8 cellular contexts compared by ENCODE assay signal in genomic region chr2:37005118-37005868, GRCh38. TPM values are rescaled to one million over a fixed set of nuclear protein-coding genes. Genes with fewer than 3 reads are reported as not detected.
DNase-seq lines count a peak whose midpoint lies in the region; ATAC-seq, FAIRE-seq and TF ChIP-seq lines count a peak whose summit lies in the region.

No MANE protein-coding gene starts in this region.

- dilution Hi-C loops in endothelial cell of umbilical vein (cut with MboI; ENCODE audit: extremely low pct_ligation_motif_present, low sequenced_read_pairs) = no loop called here

- POLR2A ChIA-PET in PC-3 (lab: Charles Lee; ENCODE audit: unreplicated experiment) = no interaction called here
- POLR2A ChIA-PET in endothelial cell of umbilical vein (lab: Charles Lee) = no interaction called here

- FAIRE-seq in endothelial cell of umbilical vein (lab: Jason Lieb, UNC) = peak; percentile 78

- CTCF ChIA-PET in PC-3 (lab: Charles Lee) = no interaction called here
- CTCF ChIA-PET in endothelial cell of umbilical vein (lab: Charles Lee) = no interaction called here

- H3K4me3 ChIP-seq in PC-3 (ENCODE audit: low read length) = no peak overlapping the region
- H3K4me3 ChIP-seq in endothelial cell of umbilical vein (replicated peaks in 1 of 3; ENCODE audit: insufficient read depth in 1 of 3, low read depth in 1 of 3, low read length in 3 of 3) = no peak overlapping the region

- TF ChIP-seq POLR2A in endothelial cell of umbilical vein (IDR thresholded peaks at IDR 0.05; ENCODE audit: low read depth, low read length) = no peak

- H4K20me1 ChIP-seq in PC-3 (ENCODE audit: low read length) (no peaks in the 10 kb centered on the region), endothelial cell of umbilical vein (replicated peaks; ENCODE audit: control insufficient read depth, extremely low read depth, insufficient read depth, low read length) (no peaks in the 10 kb centered on the region)

- H3K4me1 Mint-ChIP-seq in nephron progenitor cell = peaks cover 7% of the 10 kb centered on the region

- no peak overlapping the region for H3K27ac ChIP-seq in C4-2B
- H3K27ac ChIP-seq in PC-3 (ENCODE audit: low read length) = no peak overlapping the region
- no peak overlapping the region for H3K27ac ChIP-seq in endothelial cell of umbilical vein (ENCODE audit: insufficient read depth, low read depth, low read length)

- DNase-seq in PC-3 (peak; percentile 54), endothelial cell of umbilical vein (ENCODE audit: low read depth, low spot score) (peak; percentile 58), nephron progenitor cell (no peak), HuH-7.5 (ENCODE audit: low spot score) (no peak), NOMO-1 treated with DMSO at 0.1 percent for 48 hours (lab: John Stamatoyannopoulos, UW; ENCODE audit: unreplicated experiment) (no peak)

- H3K27me3 Mint-ChIP-seq in nephron progenitor cell (ENCODE audit: low read depth, poor library complexity) = no peaks in the 10 kb centered on the region

- BruUV-seq in PC-3 (replicated peaks; lab: Mats Ljungman, UMichigan) = no TSS peak
- no TSS peak for BruUV-seq in endothelial cell of umbilical vein (replicated peaks; lab: Mats Ljungman, UMichigan)

- H3F3A ChIP-seq in PC-3 (ENCODE audit: low read length, unreplicated experiment) = no peaks in the 10 kb centered on the region

- H3K4me3 Mint-ChIP-seq in nephron progenitor cell = no peak overlapping the region

- H3K9me3 Mint-ChIP-seq in nephron progenitor cell = no peaks in the 10 kb centered on the region

- H3K9me3 ChIP-seq in PC-3 (ENCODE audit: low read length) = no peaks in the 10 kb centered on the region
- no peaks in the 10 kb centered on the region for H3K9me3 ChIP-seq in endothelial cell of umbilical vein (replicated peaks; ENCODE audit: control insufficient read depth, insufficient read depth, low read length)

- H2AFZ ChIP-seq in PC-3 (ENCODE audit: low read length) (no peak overlapping the region), endothelial cell of umbilical vein (ENCODE audit: low read depth, low read length) (peak overlapping the region; percentile 42)

- H3K79me2 ChIP-seq in PC-3 (ENCODE audit: low read length) (no peaks in the 10 kb centered on the region), endothelial cell of umbilical vein (ENCODE audit: control insufficient read depth, insufficient read depth, low read length) (no peaks in the 10 kb centered on the region)

- peaks cover 15% of the 10 kb centered on the region for H3K36me3 Mint-ChIP-seq in nephron progenitor cell (ENCODE audit: low read depth)

- H3K9ac ChIP-seq in PC-3 (ENCODE audit: low read length) = no peak overlapping the region
- H3K9ac ChIP-seq in endothelial cell of umbilical vein (replicated peaks; ENCODE audit: extremely low read depth, insufficient read depth, low read length) = no peak overlapping the region

- ATAC-seq in GM18867 (IDR thresholded peaks at IDR 0.05; ENCODE audit: unreplicated experiment) = peak; percentile 99
- peak; percentile 98 for ATAC-seq in HG03025 (IDR thresholded peaks at IDR 0.05; ENCODE audit: low FRiP score, unreplicated experiment)
- ATAC-seq in PC-3 = peak; percentile 52; the same call in 1 of the 2 replicates

- no peaks in the 10 kb centered on the region for H3K27me3 ChIP-seq in PC-3 (ENCODE audit: low read length)
- H3K27me3 ChIP-seq in endothelial cell of umbilical vein (ENCODE audit: control insufficient read depth in 2 of 2, insufficient read depth in 2 of 2, low read length in 2 of 2) = no peaks in the 10 kb centered on the region

- intact Hi-C loops in PC-3 (cut with micrococcal nuclease) (loop anchor here (1.0 kb wide), 1 partner anchor 225 kb away; no protein-coding TSS in a partner anchor), endothelial cell of umbilical vein (cut with micrococcal nuclease) (loop anchor here (1.0 kb wide), 3 partner anchors 193 to 225 kb away; no protein-coding TSS in a partner anchor)

- H3K9me2 ChIP-seq in PC-3 (replicated peaks; ENCODE audit: low read length) = no peaks in the 10 kb centered on the region

- no peaks in the 10 kb centered on the region for H3K9me1 ChIP-seq in endothelial cell of umbilical vein (replicated peaks; ENCODE audit: control insufficient read depth, extremely low read depth, insufficient read depth, low read length)

- no peak overlapping the region for H3K4me2 ChIP-seq in PC-3 (ENCODE audit: low read length)
- H3K4me2 ChIP-seq in endothelial cell of umbilical vein (ENCODE audit: insufficient read depth, low read length) = no peak overlapping the region

- H3K4me1 ChIP-seq in PC-3 (ENCODE audit: insufficient read depth, low read length) (peaks cover 11% of the 10 kb centered on the region), endothelial cell of umbilical vein (ENCODE audit: control insufficient read depth, extremely low read depth, insufficient read depth, low read length) (peaks cover 8% of the 10 kb centered on the region)

- peak; percentile 71 for TF ChIP-seq CTCF in C4-2B (conservative IDR thresholded peaks at IDR 0.05)
- peak; percentile 75 for TF ChIP-seq CTCF in PC-3 (conservative IDR thresholded peaks at IDR 0.05; ENCODE audit: low read depth, low read length)
- peak; percentile 42 to 44 for TF ChIP-seq CTCF in endothelial cell of umbilical vein (IDR thresholded peaks at IDR 0.05; ENCODE audit: extremely low read depth in 1 of 2, insufficient read depth in 1 of 2, low read depth in 1 of 2, low read length in 2 of 2)
- TF ChIP-seq CTCF in nephron progenitor cell (IDR thresholded peaks at IDR 0.05) = peak; percentile 37

- no peak overlapping the region for H3K27ac Mint-ChIP-seq in nephron progenitor cell

- H3K36me3 ChIP-seq in PC-3 (ENCODE audit: low read depth, low read length) (peaks cover 12% of the 10 kb centered on the region), endothelial cell of umbilical vein (ENCODE audit: control insufficient read depth in 2 of 2, extremely low read depth in 1 of 2, insufficient read depth in 2 of 2, low read length in 2 of 2) (peaks cover 6 to 11% of the 10 kb centered on the region in 2 experiments)

TF ChIP-seq in endothelial cell of umbilical vein, 7 proteins besides CTCF, POLR2A, EP300 and RAD21:
- TF ChIP-seq MAX (IDR thresholded peaks at IDR 0.05; ENCODE audit: insufficient read depth, insufficient read length) (no peak), GATA2 (IDR thresholded peaks at IDR 0.05; ENCODE audit: insufficient read depth, insufficient read length, low read depth, low read length) (no peak)

RNA-seq across cellular contexts. Expression of gene STRN, which starts 39.0 kb away (rescaled TPM):
- total RNA-seq in PC-3 (2014; rRNA removed) (12.9 and 18.9 TPM in 2 replicates), endothelial cell of umbilical vein (32.6 and 33.4 TPM in 2 replicates)
- polyA plus RNA-seq in endothelial cell of umbilical vein = 6.7 and 7.6 TPM in 2 replicates
- polyA plus RNA-seq in endothelial cell of umbilical vein (2011; cell fraction: cytosol; rRNA removed) = 8.1 and 8.3 TPM in 2 replicates
- polyA plus RNA-seq in endothelial cell of umbilical vein (2011; cell fraction: nucleus; rRNA removed) = 15.6 and 20.4 TPM in 2 replicates
- 15.9 and 22.0 TPM in 2 replicates for polyA plus RNA-seq in endothelial cell of umbilical vein (2012)
- 33.3 and 34.2 TPM in 2 replicates for polyA minus RNA-seq in endothelial cell of umbilical vein
- 15.2 TPM for polyA minus RNA-seq in endothelial cell of umbilical vein (2011; cell fraction: cytosol; rRNA and poly(A)+ RNA removed)
- polyA minus RNA-seq in endothelial cell of umbilical vein (2011; cell fraction: nucleus; rRNA and poly(A)+ RNA removed) = 27.1 and 32.7 TPM in 2 replicates

Comparison
In these comparisons a context has a peak if more than half of its experiments do, and no peak if none do; other contexts are left out.
1. DNase-seq: peak in PC-3 (single experiment) and endothelial cell of umbilical vein (single experiment); none in nephron progenitor cell (single experiment), HuH-7.5 (single experiment) and NOMO-1 treated with DMSO at 0.1 percent for 48 hours (single experiment).
2. Peak in every context shown above with its lines, with median percentiles within 50 percentile points of each other: CTCF ChIP-seq and ATAC-seq.